In the genomic region with DNA sequence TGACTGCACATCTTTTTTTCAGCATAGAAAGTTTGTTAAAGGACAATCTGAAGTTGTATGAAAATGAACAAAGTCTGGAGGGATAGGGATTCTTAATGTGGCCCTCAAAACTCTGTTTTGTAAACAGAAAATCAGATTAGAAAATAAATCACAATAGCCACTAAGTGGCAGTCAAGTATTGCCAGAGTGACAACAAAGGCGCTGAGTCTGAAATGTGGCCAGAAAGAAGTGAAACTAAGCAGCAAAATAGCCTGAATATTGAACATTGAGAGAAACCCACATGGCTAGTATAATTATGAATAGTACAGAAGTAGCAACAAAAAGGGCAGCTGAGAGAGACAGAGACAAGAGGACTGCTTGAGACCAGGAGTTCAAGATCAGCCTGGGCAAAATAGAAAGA, we compare ENCODE assay signal across 15 cellular contexts.
DNase-seq lines count a peak whose midpoint lies in the region; ATAC-seq, FAIRE-seq and TF ChIP-seq lines count a peak whose summit lies in the region.
"Had no signal": no experiment of that assay in that cellular context is flagged by ENCODE, and none has a peak within 500 bp of the region (broad histone marks: within the 10 kb centered on the region; RNA-seq: fewer than 3 reads in every experiment).

No MANE protein-coding gene starts in this region.

- H3K4me1 Mint-ChIP-seq in chondrocyte (ENCODE audit: low read depth): no peaks in the 10 kb centered on the region
- H3K4me1 Mint-ChIP-seq: B cell had no signal

- TF ChIP-seq CTCF in D721Med (IDR thresholded peaks at IDR 0.05; ENCODE audit: insufficient read depth, missing control alignments) (peak; percentile 1), psoas muscle (IDR thresholded peaks at IDR 0.05) (no peak), esophagus squamous epithelium (IDR thresholded peaks at IDR 0.05) (no peak), chondrocyte (IDR thresholded peaks at IDR 0.05) (no peak)

- H3K27ac ChIP-seq in psoas muscle (no peak overlapping the region), esophagus squamous epithelium (no peak overlapping the region)
- H3K27ac ChIP-seq: heart right ventricle, parathyroid adenoma, stomach had no signal

- H3K4me3 ChIP-seq in psoas muscle (no peak overlapping the region), esophagus squamous epithelium (no peak overlapping the region)
- H3K4me3 ChIP-seq: heart right ventricle, stomach had no signal

- H3K27me3 ChIP-seq in psoas muscle (ENCODE audit: insufficient read depth in 3 of 3, low read length in 2 of 3) (peaks cover 0 to 5% (median 0%) of the 10 kb centered on the region in 3 donors), esophagus squamous epithelium (no peaks in the 10 kb centered on the region)
- H3K27me3 ChIP-seq: stomach had no signal

- H3K36me3 Mint-ChIP-seq in chondrocyte (ENCODE audit: low read depth): peaks cover 2% of the 10 kb centered on the region

- H3K27ac Mint-ChIP-seq in chondrocyte (ENCODE audit: unreplicated experiment): no peak overlapping the region
- H3K27ac Mint-ChIP-seq: B cell; T-helper 2 cell treated with Interferon-gamma antibody and Interleukin-4, amounts not matched to agents 5 μg/mL and 100 μg/mL, for 36 hours had no signal

- no peak for FAIRE-seq in D721Med (lab: Jason Lieb, UNC)

- no peak for TF ChIP-seq POLR2A in esophagus squamous epithelium (IDR thresholded peaks at IDR 0.05)

- peak; percentile 71 for ATAC-seq in GM18867 (IDR thresholded peaks at IDR 0.05; ENCODE audit: unreplicated experiment)
- ATAC-seq in HG03565 (IDR thresholded peaks at IDR 0.05; ENCODE audit: unreplicated experiment): peak; percentile 54
- no peak for ATAC-seq in HG02840 (IDR thresholded peaks at IDR 0.05; ENCODE audit: low FRiP score, unreplicated experiment)
- ATAC-seq in psoas muscle: no peak
- ATAC-seq: heart right ventricle had no signal

- H3K4me1 ChIP-seq in psoas muscle: no peaks in the 10 kb centered on the region
- no peaks in the 10 kb centered on the region for H3K4me1 ChIP-seq in esophagus squamous epithelium
- H3K4me1 ChIP-seq: heart right ventricle, parathyroid adenoma, stomach had no signal

- intact Hi-C loops in psoas muscle (cut with DNase I): loop anchor here in 1 of 2 donors (5.0 kb wide), 1 partner anchor 300 kb away; no protein-coding TSS in a partner anchor
- intact Hi-C loops in esophagus squamous epithelium (cut with DNase I): no loop called here

- H3K36me3 ChIP-seq in psoas muscle (ENCODE audit: insufficient read depth in 1 of 2, low read depth in 1 of 2) (no peaks in the 10 kb centered on the region), esophagus squamous epithelium (no peaks in the 10 kb centered on the region)
- H3K36me3 ChIP-seq: heart right ventricle, stomach had no signal

- no peak for DNase-seq in D721Med (ENCODE audit: insufficient read length, low spot score)
- DNase-seq in RPMI8226: peak; percentile 50
- no peak for DNase-seq in psoas muscle
- no peak for DNase-seq in esophagus squamous epithelium (lab: John Stamatoyannopoulos, UW)
- no peak for DNase-seq in chondrocyte (ENCODE audit: low spot score)
- DNase-seq: effector CD8-positive, alpha-beta T cell; heart right ventricle; mammary epithelial cell; stomach had no signal

- H3K9me3 ChIP-seq in psoas muscle (no peaks in the 10 kb centered on the region), esophagus squamous epithelium (no peaks in the 10 kb centered on the region)
- H3K9me3 ChIP-seq: heart right ventricle, stomach had no signal

- peaks cover 11% of the 10 kb centered on the region for H3K9me3 Mint-ChIP-seq in chondrocyte (ENCODE audit: low read depth)
- H3K9me3 Mint-ChIP-seq: T-helper 2 cell treated with Interferon-gamma antibody and Interleukin-4, amounts not matched to agents 5 μg/mL and 100 μg/mL, for 36 hours had no signal

- 25 to 42% (median 38%) methylated on average over 1 of the region's 1 CpG for WGBS in psoas muscle, 3 donors
- 18 to 37% methylated on average over 1 of the region's 1 CpG for WGBS in esophagus squamous epithelium, 2 donors

- H3K27me3 Mint-ChIP-seq in chondrocyte (ENCODE audit: low read depth): peaks cover 4% of the 10 kb centered on the region

- no peak overlapping the region for H3K4me3 Mint-ChIP-seq in chondrocyte (ENCODE audit: unreplicated experiment)
- H3K4me3 Mint-ChIP-seq: B cell; T-helper 2 cell treated with Interferon-gamma antibody and Interleukin-4, amounts not matched to agents 5 μg/mL and 100 μg/mL, for 36 hours had no signal

Comparison
In these comparisons a context has a peak if more than half of its experiments do, and no peak if none do; other contexts are left out.
1. ATAC-seq: peak in GM18867 (single experiment) and HG03565 (single experiment); none in HG02840 (single experiment) and psoas muscle (0 of 4).